In the genomic region with DNA sequence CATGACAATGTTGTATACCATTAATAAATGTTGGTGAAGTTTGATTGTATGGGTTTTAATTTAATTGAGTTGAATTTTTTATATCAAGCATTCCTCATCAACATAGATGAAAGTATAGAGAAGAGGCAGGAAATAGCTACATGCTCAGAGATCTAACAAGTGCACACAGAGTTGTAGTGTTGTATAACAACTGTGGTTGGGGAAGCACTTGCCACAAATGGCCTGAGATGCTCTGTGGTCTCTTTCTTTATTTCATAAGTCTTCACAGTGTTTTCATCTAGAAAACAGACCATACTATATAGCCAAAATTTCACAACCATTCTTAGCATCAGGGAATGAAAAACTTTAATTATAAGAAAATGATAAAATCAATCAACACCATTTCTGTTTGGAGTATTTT, we compare ENCODE assay signal across 7 cellular contexts.
"Had no signal": no experiment of that assay in that cellular context is flagged by ENCODE, and none has a peak within 500 bp of the region (broad histone marks: within the 10 kb centered on the region; RNA-seq: fewer than 3 reads in every experiment).

No MANE protein-coding gene starts in this region.

- H2AFZ ChIP-seq: GM23248 had no signal

- H3K9ac ChIP-seq: GM23248 had no signal

- H3K36me3 ChIP-seq: HAP-1 had no signal

- H3K9me3 ChIP-seq: HAP-1 had no signal

- H3K27ac ChIP-seq: GM23248 had no signal

- H3K4me3 ChIP-seq: GM23248, HAP-1 had no signal

- DNase-seq: GM23248, GOT3, H7, HFFc6, Kasumi-1, KBM-7 had no signal
